8 cellular contexts compared by ENCODE assay signal in genomic region chr22:43057641-43058040, GRCh38.
"Had no signal": no experiment of that assay in that cellular context is flagged by ENCODE, and none has a peak within 500 bp of the region (broad histone marks: within the 10 kb centered on the region; RNA-seq: fewer than 3 reads in every experiment).

No MANE protein-coding gene starts in this region.

- FAIRE-seq: G401.6, GM12878, GM12891, GM12892, GM18507, GM19239 had no signal

- H3K4me3 ChIP-seq: GM12878 had no signal

- DNase-seq: GDM1, GF-D8 had no signal

- ATAC-seq: GM12878 had no signal
